In genomic region chr17:72632026-72632684, GRCh38 we compare ENCODE assay signal across 1 cellular context.
TF ChIP-seq lines count a peak whose summit lies in the region.

No MANE protein-coding gene starts in this region.

TF ChIP-seq in HepG2, 621 proteins besides CTCF, POLR2A, EP300 and RAD21 (continued from another document and continues in another):
- TF ChIP-seq HOMEZ (CRISPR knock-in tag; IDR thresholded peaks at IDR 0.05; ENCODE audit: low read depth) (peak; percentile 92), TBX3 (IDR thresholded peaks at IDR 0.05; ENCODE audit: borderline replicate concordance) (peak; percentile 90), ZNF607 (CRISPR knock-in tag; IDR thresholded peaks at IDR 0.05; ENCODE audit: borderline replicate concordance) (0 out of 2 replicates have a peak, but pooled peaks have one; percentile 21), AHDC1 (CRISPR knock-in tag; IDR thresholded peaks at IDR 0.05; ENCODE audit: borderline replicate concordance) (peak; percentile 86; the same call in 1 of the 2 replicates), MTA3 (CRISPR knock-in tag; IDR thresholded peaks at IDR 0.05) (no peak), SRF (IDR thresholded peaks at IDR 0.05; ENCODE audit: low read depth, low read length) (peak; percentile 63), IRF2 (CRISPR knock-in tag; IDR thresholded peaks at IDR 0.05) (peak; percentile 98), ZNF577 (CRISPR knock-in tag; IDR thresholded peaks at IDR 0.05; ENCODE audit: borderline replicate concordance, low read depth) (no peak), ZNF282 (IDR thresholded peaks at IDR 0.05; ENCODE audit: partially characterized antibody) (no peak), KAT8 (CRISPR knock-in tag; IDR thresholded peaks at IDR 0.05) (peak; percentile 93), ZNF543 (CRISPR knock-in tag; IDR thresholded peaks at IDR 0.05) (0 out of 2 replicates have a peak, but pooled peaks have one; percentile 43), ZNF614 (CRISPR knock-in tag; IDR thresholded peaks at IDR 0.05; ENCODE audit: borderline replicate concordance) (peak; percentile 97; the same call in 1 of the 2 replicates), ZSCAN25 (CRISPR knock-in tag; IDR thresholded peaks at IDR 0.05) (peak; percentile 89), PAF1 (CRISPR knock-in tag; IDR thresholded peaks at IDR 0.05) (no peak), NR1H2 (CRISPR knock-in tag; IDR thresholded peaks at IDR 0.05; ENCODE audit: borderline replicate concordance, low read depth) (no peak), ZNF652 (CRISPR knock-in tag; IDR thresholded peaks at IDR 0.05; ENCODE audit: borderline replicate concordance, low read depth) (peak; percentile 58; the same call in 1 of the 2 replicates), IKZF4 (CRISPR knock-in tag; IDR thresholded peaks at IDR 0.05; ENCODE audit: borderline replicate concordance, low read depth, not compliant biosample characterization) (no peak), ZNF460 (CRISPR knock-in tag; IDR thresholded peaks at IDR 0.05; ENCODE audit: borderline replicate concordance) (peak; percentile 40; the same call in 1 of the 2 replicates), SMAD9 (CRISPR knock-in tag; IDR thresholded peaks at IDR 0.05) (no peak), NFE2L2 (IDR thresholded peaks at IDR 0.05; ENCODE audit: low read length) (no peak), ZNF724P (CRISPR knock-in tag; IDR thresholded peaks at IDR 0.05; ENCODE audit: borderline replicate concordance) (peak; percentile 88), ZNF678 (CRISPR knock-in tag; IDR thresholded peaks at IDR 0.05) (no peak), ZFP37 (CRISPR knock-in tag; IDR thresholded peaks at IDR 0.05; ENCODE audit: borderline replicate concordance) (no peak), ZNF788 (CRISPR knock-in tag; IDR thresholded peaks at IDR 0.05; ENCODE audit: borderline replicate concordance) (peak; percentile 98), ZBTB37 (CRISPR knock-in tag; IDR thresholded peaks at IDR 0.05) (peak; percentile 57; the same call in 1 of the 2 replicates), ZNF24 (IDR thresholded peaks at IDR 0.05) (peak; percentile 42; the same call in 1 of the 2 replicates), SUZ12 (IDR thresholded peaks at IDR 0.05; ENCODE audit: low read depth, low read length) (no peak)
- TF ChIP-seq, protein P1, sequence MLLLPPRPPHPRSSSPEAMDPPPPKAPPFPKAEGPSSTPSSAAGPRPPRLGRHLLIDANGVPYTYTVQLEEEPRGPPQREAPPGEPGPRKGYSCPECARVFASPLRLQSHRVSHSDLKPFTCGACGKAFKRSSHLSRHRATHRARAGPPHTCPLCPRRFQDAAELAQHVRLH (CRISPR knock-in tag; IDR thresholded peaks at IDR 0.05; ENCODE audit: borderline replicate concordance, low read depth): peak; percentile 95
- TF ChIP-seq, protein P2, sequence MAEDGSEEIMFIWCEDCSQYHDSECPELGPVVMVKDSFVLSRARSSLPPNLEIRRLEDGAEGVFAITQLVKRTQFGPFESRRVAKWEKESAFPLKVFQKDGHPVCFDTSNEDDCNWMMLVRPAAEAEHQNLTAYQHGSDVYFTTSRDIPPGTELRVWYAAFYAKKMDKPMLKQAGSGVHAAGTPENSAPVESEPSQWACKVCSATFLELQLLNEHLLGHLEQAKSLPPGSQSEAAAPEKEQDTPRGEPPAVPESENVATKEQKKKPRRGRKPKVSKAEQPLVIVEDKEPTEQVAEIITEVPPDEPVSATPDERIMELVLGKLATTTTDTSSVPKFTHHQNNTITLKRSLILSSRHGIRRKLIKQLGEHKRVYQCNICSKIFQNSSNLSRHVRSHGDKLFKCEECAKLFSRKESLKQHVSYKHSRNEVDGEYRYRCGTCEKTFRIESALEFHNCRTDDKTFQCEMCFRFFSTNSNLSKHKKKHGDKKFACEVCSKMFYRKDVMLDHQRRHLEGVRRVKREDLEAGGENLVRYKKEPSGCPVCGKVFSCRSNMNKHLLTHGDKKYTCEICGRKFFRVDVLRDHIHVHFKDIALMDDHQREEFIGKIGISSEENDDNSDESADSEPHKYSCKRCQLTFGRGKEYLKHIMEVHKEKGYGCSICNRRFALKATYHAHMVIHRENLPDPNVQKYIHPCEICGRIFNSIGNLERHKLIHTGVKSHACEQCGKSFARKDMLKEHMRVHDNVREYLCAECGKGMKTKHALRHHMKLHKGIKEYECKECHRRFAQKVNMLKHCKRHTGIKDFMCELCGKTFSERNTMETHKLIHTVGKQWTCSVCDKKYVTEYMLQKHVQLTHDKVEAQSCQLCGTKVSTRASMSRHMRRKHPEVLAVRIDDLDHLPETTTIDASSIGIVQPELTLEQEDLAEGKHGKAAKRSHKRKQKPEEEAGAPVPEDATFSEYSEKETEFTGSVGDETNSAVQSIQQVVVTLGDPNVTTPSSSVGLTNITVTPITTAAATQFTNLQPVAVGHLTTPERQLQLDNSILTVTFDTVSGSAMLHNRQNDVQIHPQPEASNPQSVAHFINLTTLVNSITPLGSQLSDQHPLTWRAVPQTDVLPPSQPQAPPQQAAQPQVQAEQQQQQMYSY (CRISPR knock-in tag; IDR thresholded peaks at IDR 0.05): no peak
- TF ChIP-seq, protein P3, sequence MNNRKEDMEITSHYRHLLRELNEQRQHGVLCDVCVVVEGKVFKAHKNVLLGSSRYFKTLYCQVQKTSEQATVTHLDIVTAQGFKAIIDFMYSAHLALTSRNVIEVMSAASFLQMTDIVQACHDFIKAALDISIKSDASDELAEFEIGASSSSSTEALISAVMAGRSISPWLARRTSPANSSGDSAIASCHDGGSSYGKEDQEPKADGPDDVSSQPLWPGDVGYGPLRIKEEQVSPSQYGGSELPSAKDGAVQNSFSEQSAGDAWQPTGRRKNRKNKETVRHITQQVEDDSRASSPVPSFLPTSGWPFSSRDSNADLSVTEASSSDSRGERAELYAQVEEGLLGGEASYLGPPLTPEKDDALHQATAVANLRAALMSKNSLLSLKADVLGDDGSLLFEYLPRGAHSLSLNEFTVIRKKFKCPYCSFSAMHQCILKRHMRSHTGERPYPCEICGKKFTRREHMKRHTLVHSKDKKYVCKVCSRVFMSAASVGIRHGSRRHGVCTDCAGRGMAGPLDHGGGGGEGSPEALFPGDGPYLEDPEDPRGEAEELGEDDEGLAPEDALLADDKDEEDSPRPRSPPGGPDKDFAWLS (CRISPR knock-in tag; IDR thresholded peaks at IDR 0.05; ENCODE audit: borderline replicate concordance): no peak
- TF ChIP-seq, protein P4, sequence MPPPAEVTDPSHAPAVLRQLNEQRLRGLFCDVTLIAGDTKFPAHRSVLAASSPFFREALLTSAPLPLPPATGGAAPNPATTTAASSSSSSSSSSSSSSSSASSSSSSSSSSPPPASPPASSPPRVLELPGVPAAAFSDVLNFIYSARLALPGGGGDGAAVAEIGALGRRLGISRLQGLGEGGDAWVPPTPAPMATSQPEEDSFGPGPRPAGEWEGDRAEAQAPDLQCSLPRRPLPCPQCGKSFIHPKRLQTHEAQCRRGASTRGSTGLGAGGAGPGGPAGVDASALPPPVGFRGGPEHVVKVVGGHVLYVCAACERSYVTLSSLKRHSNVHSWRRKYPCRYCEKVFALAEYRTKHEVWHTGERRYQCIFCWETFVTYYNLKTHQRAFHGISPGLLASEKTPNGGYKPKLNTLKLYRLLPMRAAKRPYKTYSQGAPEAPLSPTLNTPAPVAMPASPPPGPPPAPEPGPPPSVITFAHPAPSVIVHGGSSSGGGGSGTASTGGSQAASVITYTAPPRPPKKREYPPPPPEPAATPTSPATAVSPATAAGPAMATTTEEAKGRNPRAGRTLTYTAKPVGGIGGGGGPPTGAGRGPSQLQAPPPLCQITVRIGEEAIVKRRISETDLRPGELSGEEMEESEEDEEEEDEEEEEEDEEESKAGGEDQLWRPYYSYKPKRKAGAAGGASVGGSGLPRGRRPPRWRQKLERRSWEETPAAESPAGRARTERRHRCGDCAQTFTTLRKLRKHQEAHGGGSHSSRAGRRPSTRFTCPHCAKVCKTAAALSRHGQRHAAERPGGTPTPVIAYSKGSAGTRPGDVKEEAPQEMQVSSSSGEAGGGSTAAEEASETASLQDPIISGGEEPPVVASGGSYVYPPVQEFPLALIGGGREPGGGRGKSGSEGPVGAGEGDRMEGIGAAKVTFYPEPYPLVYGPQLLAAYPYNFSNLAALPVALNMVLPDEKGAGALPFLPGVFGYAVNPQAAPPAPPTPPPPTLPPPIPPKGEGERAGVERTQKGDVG (CRISPR knock-in tag; IDR thresholded peaks at IDR 0.05; ENCODE audit: borderline replicate concordance): peak; percentile 56; the same call in 1 of the 2 replicates
- TF ChIP-seq, protein P5, sequence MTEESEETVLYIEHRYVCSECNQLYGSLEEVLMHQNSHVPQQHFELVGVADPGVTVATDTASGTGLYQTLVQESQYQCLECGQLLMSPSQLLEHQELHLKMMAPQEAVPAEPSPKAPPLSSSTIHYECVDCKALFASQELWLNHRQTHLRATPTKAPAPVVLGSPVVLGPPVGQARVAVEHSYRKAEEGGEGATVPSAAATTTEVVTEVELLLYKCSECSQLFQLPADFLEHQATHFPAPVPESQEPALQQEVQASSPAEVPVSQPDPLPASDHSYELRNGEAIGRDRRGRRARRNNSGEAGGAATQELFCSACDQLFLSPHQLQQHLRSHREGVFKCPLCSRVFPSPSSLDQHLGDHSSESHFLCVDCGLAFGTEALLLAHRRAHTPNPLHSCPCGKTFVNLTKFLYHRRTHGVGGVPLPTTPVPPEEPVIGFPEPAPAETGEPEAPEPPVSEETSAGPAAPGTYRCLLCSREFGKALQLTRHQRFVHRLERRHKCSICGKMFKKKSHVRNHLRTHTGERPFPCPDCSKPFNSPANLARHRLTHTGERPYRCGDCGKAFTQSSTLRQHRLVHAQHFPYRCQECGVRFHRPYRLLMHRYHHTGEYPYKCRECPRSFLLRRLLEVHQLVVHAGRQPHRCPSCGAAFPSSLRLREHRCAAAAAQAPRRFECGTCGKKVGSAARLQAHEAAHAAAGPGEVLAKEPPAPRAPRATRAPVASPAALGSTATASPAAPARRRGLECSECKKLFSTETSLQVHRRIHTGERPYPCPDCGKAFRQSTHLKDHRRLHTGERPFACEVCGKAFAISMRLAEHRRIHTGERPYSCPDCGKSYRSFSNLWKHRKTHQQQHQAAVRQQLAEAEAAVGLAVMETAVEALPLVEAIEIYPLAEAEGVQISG (CRISPR knock-in tag; IDR thresholded peaks at IDR 0.05): peak; percentile 78
- TF ChIP-seq, protein P6, sequence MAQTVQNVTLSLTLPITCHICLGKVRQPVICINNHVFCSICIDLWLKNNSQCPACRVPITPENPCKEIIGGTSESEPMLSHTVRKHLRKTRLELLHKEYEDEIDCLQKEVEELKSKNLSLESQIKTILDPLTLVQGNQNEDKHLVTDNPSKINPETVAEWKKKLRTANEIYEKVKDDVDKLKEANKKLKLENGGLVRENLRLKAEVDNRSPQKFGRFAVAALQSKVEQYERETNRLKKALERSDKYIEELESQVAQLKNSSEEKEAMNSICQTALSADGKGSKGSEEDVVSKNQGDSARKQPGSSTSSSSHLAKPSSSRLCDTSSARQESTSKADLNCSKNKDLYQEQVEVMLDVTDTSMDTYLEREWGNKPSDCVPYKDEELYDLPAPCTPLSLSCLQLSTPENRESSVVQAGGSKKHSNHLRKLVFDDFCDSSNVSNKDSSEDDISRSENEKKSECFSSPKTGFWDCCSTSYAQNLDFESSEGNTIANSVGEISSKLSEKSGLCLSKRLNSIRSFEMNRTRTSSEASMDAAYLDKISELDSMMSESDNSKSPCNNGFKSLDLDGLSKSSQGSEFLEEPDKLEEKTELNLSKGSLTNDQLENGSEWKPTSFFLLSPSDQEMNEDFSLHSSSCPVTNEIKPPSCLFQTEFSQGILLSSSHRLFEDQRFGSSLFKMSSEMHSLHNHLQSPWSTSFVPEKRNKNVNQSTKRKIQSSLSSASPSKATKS (CRISPR knock-in tag; IDR thresholded peaks at IDR 0.05): no peak
